ENCODE assay signal across 8 cellular contexts in the genomic region with DNA sequence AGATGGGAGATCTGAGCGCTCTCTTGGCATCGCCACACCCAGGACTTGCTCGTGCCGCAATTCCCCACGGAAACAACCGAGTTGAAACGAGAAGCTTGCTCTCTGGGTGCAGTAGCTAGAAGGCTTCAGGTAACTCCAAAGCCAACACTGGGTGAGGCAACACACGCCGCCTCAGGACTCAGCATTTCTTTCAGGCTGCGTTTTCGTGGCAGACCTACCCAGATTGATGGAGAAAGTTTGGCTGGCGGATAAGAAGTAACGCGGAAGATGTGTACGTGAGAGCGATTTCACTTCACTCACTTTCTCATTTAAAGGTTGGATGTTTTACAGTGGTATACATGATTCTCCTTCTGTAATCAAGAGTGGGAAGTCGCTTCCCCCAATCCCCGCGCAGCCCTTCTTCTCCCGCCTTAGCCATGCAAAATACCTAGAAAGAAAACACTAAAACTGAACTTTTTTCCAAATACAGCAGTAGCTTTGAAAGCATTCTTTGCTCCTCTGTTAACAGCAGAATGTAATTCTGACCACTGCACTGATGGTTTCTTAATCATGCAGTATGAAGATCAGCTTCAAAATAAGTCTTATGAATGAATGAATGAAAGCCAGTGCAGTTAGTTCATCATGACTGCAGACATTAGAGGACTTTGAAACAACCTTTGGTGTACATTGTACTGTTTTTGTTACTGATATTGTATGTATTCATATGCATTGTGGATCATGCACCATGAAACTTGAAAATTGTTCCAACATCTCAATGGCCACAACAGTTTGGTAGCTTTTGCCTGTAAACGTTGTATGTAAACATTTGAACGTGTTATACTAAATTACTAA. TPM values are rescaled to one million over a fixed set of nuclear protein-coding genes. Genes with fewer than 3 reads are reported as not detected.
DNase-seq lines count a peak whose midpoint lies in the region; ATAC-seq lines count a peak whose summit lies in the region.

No MANE protein-coding gene starts in this region.

- H3K4me1 Mint-ChIP-seq in stimulated activated naive B cell treated with anti-CD40 and anti-IgM and Interleukin-4, amounts not matched to agents 10 μg/mL and 1 μg/mL and 100 μg/mL, for 72 hours = peaks cover 24 to 45% of the 10 kb centered on the region in 2 donors

- no peaks in the 10 kb centered on the region for H3K36me3 ChIP-seq in SJCRH30

- DNase-seq in DMS 273 (lab: John Stamatoyannopoulos, UW; ENCODE audit: unreplicated experiment) (peak; percentile 93), SJCRH30 (peak in 1 of 2 experiments; percentile 72), caudate nucleus (lab: John Stamatoyannopoulos, UW) (peak in 21 of 61 donors; percentile 16 to 86 (median 67)), left colon (no peak), mesenteric fat pad (ENCODE audit: low spot score) (no peak)
- no peak for DNase-seq in stimulated activated naive B cell treated with anti-CD40 and anti-IgM and Interleukin-4, amounts not matched to agents 10 μg/mL and 1 μg/mL and 100 μg/mL, for 72 hours

- peak; percentile 22 for ATAC-seq in GM19467 (IDR thresholded peaks at IDR 0.05; ENCODE audit: unreplicated experiment)
- ATAC-seq in HG03520 (IDR thresholded peaks at IDR 0.05; ENCODE audit: unreplicated experiment) = peak; percentile 25
- ATAC-seq in left colon = peak; percentile 44
- peak in 1 of 2 donors; percentile 15 for ATAC-seq in stimulated activated naive B cell treated with anti-CD40 and anti-IgM and Interleukin-4, amounts not matched to agents 10 μg/mL and 1 μg/mL and 100 μg/mL, for 72 hours (replicated peaks)

- H3K36me3 Mint-ChIP-seq in stimulated activated naive B cell treated with anti-CD40 and anti-IgM and Interleukin-4, amounts not matched to agents 10 μg/mL and 1 μg/mL and 100 μg/mL, for 72 hours = no peaks in the 10 kb centered on the region

- H3K27me3 ChIP-seq in SJCRH30 = no peaks in the 10 kb centered on the region

- H3K9me3 ChIP-seq in SJCRH30 (replicated peaks) = no peaks in the 10 kb centered on the region

- intact Hi-C loops in left colon (cut with DNase I, micrococcal nuclease) = loop anchor here in 1 of 2 donors (5.0 kb wide), 1 partner anchor 274 kb away; no protein-coding TSS in a partner anchor

- H3K27ac Mint-ChIP-seq in stimulated activated naive B cell treated with anti-CD40 and anti-IgM and Interleukin-4, amounts not matched to agents 10 μg/mL and 1 μg/mL and 100 μg/mL, for 72 hours = peak overlapping the region; percentile 69

- peak overlapping the region; percentile 43; the same call in 1 of the 2 replicates for H3K27ac ChIP-seq in SJCRH30
- H3K27ac ChIP-seq in caudate nucleus (ENCODE audit: low read depth, low read length) = peak overlapping the region; percentile 81

- H3K4me3 ChIP-seq in SJCRH30 = peak overlapping the region; percentile 70

- peaks cover 25 to 28% of the 10 kb centered on the region in 2 donors for H3K27me3 Mint-ChIP-seq in stimulated activated naive B cell treated with anti-CD40 and anti-IgM and Interleukin-4, amounts not matched to agents 10 μg/mL and 1 μg/mL and 100 μg/mL, for 72 hours

- H3K4me1 ChIP-seq in SJCRH30 = no peaks in the 10 kb centered on the region; the same call in 1 of the 2 replicates

- H3K4me3 Mint-ChIP-seq in stimulated activated naive B cell treated with anti-CD40 and anti-IgM and Interleukin-4, amounts not matched to agents 10 μg/mL and 1 μg/mL and 100 μg/mL, for 72 hours = peak overlapping the region; percentile 94 to 96

- no peaks in the 10 kb centered on the region for H3K9me3 Mint-ChIP-seq in stimulated activated naive B cell treated with anti-CD40 and anti-IgM and Interleukin-4, amounts not matched to agents 10 μg/mL and 1 μg/mL and 100 μg/mL, for 72 hours

RNA-seq across cellular contexts. Expression of a gene that starts 1.1 kb away (rescaled TPM):
- 12.9 and 14.8 TPM in 2 replicates for total RNA-seq in SJCRH30 (2014; rRNA removed; shearing (Covaris generic))
- total RNA-seq in left colon (10 to 100 TPM; 30.5 to 32.1 TPM), mesenteric fat pad (3.7 TPM)
